Comparison of ENCODE assay signal across 16 cellular contexts in genomic region chr6:149324428-149324827, GRCh38. TPM values are rescaled to one million over a fixed set of nuclear protein-coding genes. Genes with fewer than 3 reads are reported as not detected.
DNase-seq lines count a peak whose midpoint lies in the region; ATAC-seq, FAIRE-seq and TF ChIP-seq lines count a peak whose summit lies in the region.
"Had no signal": no experiment of that assay in that cellular context is flagged by ENCODE, and none has a peak within 500 bp of the region (broad histone marks: within the 10 kb centered on the region; RNA-seq: fewer than 3 reads in every experiment).

No MANE protein-coding gene starts in this region.

- no peak for TF ChIP-seq RAD21 in A549 (conservative IDR thresholded peaks at IDR 0.05 in 1 of 2, IDR thresholded peaks at IDR 0.05 in 1 of 2)

- POLR2A ChIA-PET in A549 (lab: Yijun Ruan, JAX) = no interaction called here
- POLR2A ChIA-PET in CD4-positive, alpha-beta memory T cell (lab: Charles Lee; ENCODE audit: partially characterized antibody) = interaction anchor here (0.6 to 2.2 kb wide), 8 partner anchors 8 to 394 kb away, joined by 3 to 8 read pairs (median 4); partner anchors contain the start of gene TAB2

- no peaks in the 10 kb centered on the region for H3K9me3 Mint-ChIP-seq in CD4-positive, alpha-beta memory T cell
- H3K9me3 Mint-ChIP-seq in activated T-helper 1 cell treated with anti-CD3 and anti-CD28 coated beads, Interleukin-12 subunit alpha, Interleukin-12 subunit beta, Interleukin-2, Interleukin-4 antibody, amounts not matched to agents 30 ng/mL and 10 ng/mL and 1 ng/mL, durations not matched to agents 14 hours and 24 hours and 36 hours = no peaks in the 10 kb centered on the region
- H3K9me3 Mint-ChIP-seq: CD14-positive monocyte, natural killer cell had no signal

- peaks cover 74% of the 10 kb centered on the region for H3K4me1 ChIP-seq in A549
- peaks cover 98% of the 10 kb centered on the region for H3K4me1 ChIP-seq in CD4-positive, alpha-beta memory T cell (ENCODE audit: insufficient read depth, low read length)
- H3K4me1 ChIP-seq in kidney (ENCODE audit: control insufficient read depth in 1 of 2, insufficient read depth in 1 of 2, low read depth in 1 of 2, low read length in 2 of 2) = peaks cover 14 to 18% of the 10 kb centered on the region in 2 donors

- intact Hi-C loops in CD4-positive, alpha-beta memory T cell (cut with micrococcal nuclease) = no loop called here
- intact Hi-C loops in activated T-helper 1 cell treated with anti-CD3 and anti-CD28 coated beads, Interleukin-12 subunit alpha, Interleukin-12 subunit beta, Interleukin-2, Interleukin-4 antibody, amounts not matched to agents 30 ng/mL and 10 ng/mL and 1 ng/mL, durations not matched to agents 14 hours and 24 hours and 36 hours (cut with micrococcal nuclease) = no loop called here
- intact Hi-C loops in kidney (cut with DNase I) = no loop called here

- peaks cover 0 to 9% of the 10 kb centered on the region in 2 donors for H3K36me3 Mint-ChIP-seq in CD4-positive, alpha-beta memory T cell
- peaks cover 44% of the 10 kb centered on the region for H3K36me3 Mint-ChIP-seq in activated T-helper 1 cell treated with anti-CD3 and anti-CD28 coated beads, Interleukin-12 subunit alpha, Interleukin-12 subunit beta, Interleukin-2, Interleukin-4 antibody, amounts not matched to agents 30 ng/mL and 10 ng/mL and 1 ng/mL, durations not matched to agents 14 hours and 24 hours and 36 hours (ENCODE audit: low read depth)
- H3K36me3 Mint-ChIP-seq: natural killer cell had no signal

- no peaks in the 10 kb centered on the region for H3K27me3 Mint-ChIP-seq in CD4-positive, alpha-beta memory T cell
- no peaks in the 10 kb centered on the region for H3K27me3 Mint-ChIP-seq in activated T-helper 1 cell treated with anti-CD3 and anti-CD28 coated beads, Interleukin-12 subunit alpha, Interleukin-12 subunit beta, Interleukin-2, Interleukin-4 antibody, amounts not matched to agents 30 ng/mL and 10 ng/mL and 1 ng/mL, durations not matched to agents 14 hours and 24 hours and 36 hours (ENCODE audit: insufficient read depth)

- FAIRE-seq in A549 (lab: Jason Lieb, UNC) = no peak
- FAIRE-seq in kidney (lab: Jason Lieb, UNC) = peak; percentile 54

- H3K4me2 ChIP-seq in A549 = peak overlapping the region; percentile 46

- CTCF ChIA-PET in A549 (lab: Yijun Ruan, JAX) = interaction anchor here (0.7 kb wide), 1 partner anchor 193 kb away, joined by 3 read pairs; no protein-coding TSS in a partner anchor
- CTCF ChIA-PET in CD4-positive, alpha-beta memory T cell (lab: Charles Lee; ENCODE audit: partially characterized antibody) = interaction anchor here (1.0 to 1.7 kb wide), 4 partner anchors 9 to 221 kb away, joined by 3 to 5 read pairs (median 3); partner anchors contain the start of gene PPIL4

- H3K27ac ChIP-seq in A549 (no peak overlapping the region), kidney (ENCODE audit: low read depth in 2 of 2, low read length in 2 of 2) (no peak overlapping the region)
- H3K27ac ChIP-seq in CD4-positive, alpha-beta memory T cell (ENCODE audit: low read depth, low read length) = no peak overlapping the region
- H3K27ac ChIP-seq: vagina had no signal

- no peaks in the 10 kb centered on the region for H3K27me3 ChIP-seq in CD4-positive, alpha-beta memory T cell (ENCODE audit: insufficient read depth, low read length)
- H3K27me3 ChIP-seq: vagina had no signal

- H3K4me3 ChIP-seq in A549 = no peak overlapping the region
- H3K4me3 ChIP-seq in CD4-positive, alpha-beta memory T cell (ENCODE audit: low read length in 2 of 2) = no peak overlapping the region
- H3K4me3 ChIP-seq in kidney (ENCODE audit: low read length in 2 of 2) = no peak overlapping the region
- H3K4me3 ChIP-seq: vagina had no signal

- no peaks in the 10 kb centered on the region for H3K36me3 ChIP-seq in CD4-positive, alpha-beta memory T cell (ENCODE audit: insufficient read depth, low read length)
- H3K36me3 ChIP-seq in kidney (ENCODE audit: control insufficient read depth in 1 of 2, insufficient read depth in 2 of 2, low read length in 2 of 2) = no peaks in the 10 kb centered on the region
- H3K36me3 ChIP-seq: vagina had no signal

- ATAC-seq in A549 (no peak), HG03108 (IDR thresholded peaks at IDR 0.05; ENCODE audit: unreplicated experiment) (no peak), HG03095 (IDR thresholded peaks at IDR 0.05; ENCODE audit: unreplicated experiment) (no peak), HG02798 (IDR thresholded peaks at IDR 0.05; ENCODE audit: poor library complexity, unreplicated experiment) (no peak)
- ATAC-seq: natural killer cell had no signal

- TF ChIP-seq POLR2A in A549 (IDR thresholded peaks at IDR 0.05; ENCODE audit: low read length) = no peak

- H3K4me3 Mint-ChIP-seq in CD4-positive, alpha-beta memory T cell = peak overlapping the region in 7 of 8 donors; percentile 36 to 79 (median 71)
- peak overlapping the region; percentile 63 for H3K4me3 Mint-ChIP-seq in activated T-helper 1 cell treated with anti-CD3 and anti-CD28 coated beads, Interleukin-12 subunit alpha, Interleukin-12 subunit beta, Interleukin-2, Interleukin-4 antibody, amounts not matched to agents 30 ng/mL and 10 ng/mL and 1 ng/mL, durations not matched to agents 14 hours and 24 hours and 36 hours
- H3K4me3 Mint-ChIP-seq: CD14-positive monocyte had no signal

- TF ChIP-seq CTCF in A549 (IDR thresholded peaks at IDR 0.05) = no peak
- TF ChIP-seq CTCF in kidney (IDR thresholded peaks at IDR 0.05; ENCODE audit: borderline replicate concordance, extremely low read depth, insufficient read depth) = no peak

- DNase-seq in A549 (ENCODE audit: low read depth in 1 of 2, low spot score in 1 of 2) (no peak), kidney (no peak)
- DNase-seq in CD4-positive, alpha-beta memory T cell = no peak
- DNase-seq in activated T-helper 1 cell treated with anti-CD3 and anti-CD28 coated beads, Interleukin-12 subunit alpha, Interleukin-12 subunit beta, Interleukin-2, Interleukin-4 antibody, amounts not matched to agents 30 ng/mL and 10 ng/mL and 1 ng/mL, durations not matched to agents 14 hours and 24 hours and 36 hours (ENCODE audit: low spot score) = no peak
- DNase-seq: amniotic stem cell; cortex of kidney; Karpas-422; left cardiac atrium; natural killer cell; NCI-H510A treated with DMSO at 0.1 percent for 48 hours; stimulated activated CD8-positive, alpha-beta memory T cell treated with anti-CD3 and anti-CD28 coated beads, Interleukin-4, amount 100 ng/mL, for 48 hours had no signal

- peak overlapping the region; percentile 16 to 93 (median 43) for H3K27ac Mint-ChIP-seq in CD4-positive, alpha-beta memory T cell
- peak overlapping the region; percentile 66 for H3K27ac Mint-ChIP-seq in activated T-helper 1 cell treated with anti-CD3 and anti-CD28 coated beads, Interleukin-12 subunit alpha, Interleukin-12 subunit beta, Interleukin-2, Interleukin-4 antibody, amounts not matched to agents 30 ng/mL and 10 ng/mL and 1 ng/mL, durations not matched to agents 14 hours and 24 hours and 36 hours

- H3K9ac ChIP-seq in kidney (ENCODE audit: low read length in 2 of 2) = no peak overlapping the region

- no peak for TF ChIP-seq EP300 in A549 (IDR thresholded peaks at IDR 0.05)

- H3K9me3 ChIP-seq in A549 (no peaks in the 10 kb centered on the region), kidney (ENCODE audit: control insufficient read depth in 1 of 2, low read length in 2 of 2) (no peaks in the 10 kb centered on the region)
- no peaks in the 10 kb centered on the region for H3K9me3 ChIP-seq in CD4-positive, alpha-beta memory T cell (ENCODE audit: control insufficient read depth in 1 of 2, low read length in 2 of 2)
- H3K9me3 ChIP-seq: vagina had no signal

- peaks cover 53 to 94% (median 75%) of the 10 kb centered on the region in 4 donors for H3K4me1 Mint-ChIP-seq in CD4-positive, alpha-beta memory T cell
- H3K4me1 Mint-ChIP-seq in activated T-helper 1 cell treated with anti-CD3 and anti-CD28 coated beads, Interleukin-12 subunit alpha, Interleukin-12 subunit beta, Interleukin-2, Interleukin-4 antibody, amounts not matched to agents 30 ng/mL and 10 ng/mL and 1 ng/mL, durations not matched to agents 14 hours and 24 hours and 36 hours (ENCODE audit: low read depth) = peaks cover 82% of the 10 kb centered on the region

TF ChIP-seq in A549, 52 proteins besides CTCF, POLR2A, EP300 and RAD21 (continues in another document):
- no peak for TF ChIP-seq ATOH8 (CRISPR knock-in tag; IDR thresholded peaks at IDR 0.05; ENCODE audit: low read depth)
- no peak for TF ChIP-seq NR3C1 (IDR thresholded peaks at IDR 0.05)
- no peak for TF ChIP-seq KDM5A (IDR thresholded peaks at IDR 0.05)
- TF ChIP-seq RARB (CRISPR knock-in tag; IDR thresholded peaks at IDR 0.05) = no peak
- no peak for TF ChIP-seq TFCP2L1 (CRISPR knock-in tag; IDR thresholded peaks at IDR 0.05)
- no peak for TF ChIP-seq MYC (IDR thresholded peaks at IDR 0.05; ENCODE audit: borderline replicate concordance, low read length)
- TF ChIP-seq BHLHE40 (IDR thresholded peaks at IDR 0.05; ENCODE audit: low read depth, low read length) = no peak
- no peak for TF ChIP-seq POLR2AphosphoS2 (conservative IDR thresholded peaks at IDR 0.05; ENCODE audit: low read length)
- no peak for TF ChIP-seq MAFK (IDR thresholded peaks at IDR 0.05; ENCODE audit: partially characterized antibody)

RNA-seq across cellular contexts. Expression of gene TAB2, which starts 6.9 kb away (rescaled TPM):
- polyA plus RNA-seq in A549 (2011; rRNA removed) (49.0 and 49.6 TPM in 2 replicates), A549 (2017; fragmentation: RNase III; extraction: RNeasy Plus Mini Kit Qiagen cat#74134 plus additional on column Dnase treatment) (23.0 to 25.0 TPM (median 23.1 TPM) in 3 replicates), kidney (ENCODE audit: insufficient read depth, low read depth, low replicate concordance) (23.2 TPM)
- 10.7 and 13.9 TPM in 2 replicates for polyA plus RNA-seq in A549 (2012; cell fraction: cytosol; rRNA removed)
- polyA plus RNA-seq in A549 (2012; cell fraction: nucleus; rRNA removed) = 3.6 and 5.0 TPM in 2 replicates
- 30.8 and 31.9 TPM in 2 replicates for polyA minus RNA-seq in A549 (2011; rRNA and poly(A)+ RNA removed)
- 100 to 1,000 TPM; 108 to 116 TPM for total RNA-seq in CD4-positive, alpha-beta memory T cell
- polyA plus RNA-seq in CD4-positive, alpha-beta memory T cell = 10 to 100 TPM; 27.0 to 28.9 TPM
- total RNA-seq in activated T-helper 1 cell treated with anti-CD3 and anti-CD28 coated beads, Interleukin-12 subunit alpha, Interleukin-12 subunit beta, Interleukin-2, Interleukin-4 antibody, amounts not matched to agents 30 ng/mL and 10 ng/mL and 1 ng/mL, durations not matched to agents 14 hours and 24 hours and 36 hours = 154 and 157 TPM in 2 replicates
- 50.1 TPM for total RNA-seq in kidney
